In genomic region chr12:112409906-112410244, GRCh38 we compare ENCODE assay signal across 1 cellular context.
TF ChIP-seq lines count a peak whose summit lies in the region.

No MANE protein-coding gene starts in this region.

TF ChIP-seq in GM12878, 131 proteins besides CTCF, POLR2A, EP300 and RAD21:
- TF ChIP-seq ZNF622 (IDR thresholded peaks at IDR 0.05): no peak
- TF ChIP-seq, protein P1, sequence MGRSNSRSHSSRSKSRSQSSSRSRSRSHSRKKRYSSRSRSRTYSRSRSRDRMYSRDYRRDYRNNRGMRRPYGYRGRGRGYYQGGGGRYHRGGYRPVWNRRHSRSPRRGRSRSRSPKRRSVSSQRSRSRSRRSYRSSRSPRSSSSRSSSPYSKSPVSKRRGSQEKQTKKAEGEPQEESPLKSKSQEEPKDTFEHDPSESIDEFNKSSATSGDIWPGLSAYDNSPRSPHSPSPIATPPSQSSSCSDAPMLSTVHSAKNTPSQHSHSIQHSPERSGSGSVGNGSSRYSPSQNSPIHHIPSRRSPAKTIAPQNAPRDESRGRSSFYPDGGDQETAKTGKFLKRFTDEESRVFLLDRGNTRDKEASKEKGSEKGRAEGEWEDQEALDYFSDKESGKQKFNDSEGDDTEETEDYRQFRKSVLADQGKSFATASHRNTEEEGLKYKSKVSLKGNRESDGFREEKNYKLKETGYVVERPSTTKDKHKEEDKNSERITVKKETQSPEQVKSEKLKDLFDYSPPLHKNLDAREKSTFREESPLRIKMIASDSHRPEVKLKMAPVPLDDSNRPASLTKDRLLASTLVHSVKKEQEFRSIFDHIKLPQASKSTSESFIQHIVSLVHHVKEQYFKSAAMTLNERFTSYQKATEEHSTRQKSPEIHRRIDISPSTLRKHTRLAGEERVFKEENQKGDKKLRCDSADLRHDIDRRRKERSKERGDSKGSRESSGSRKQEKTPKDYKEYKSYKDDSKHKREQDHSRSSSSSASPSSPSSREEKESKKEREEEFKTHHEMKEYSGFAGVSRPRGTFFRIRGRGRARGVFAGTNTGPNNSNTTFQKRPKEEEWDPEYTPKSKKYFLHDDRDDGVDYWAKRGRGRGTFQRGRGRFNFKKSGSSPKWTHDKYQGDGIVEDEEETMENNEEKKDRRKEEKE (IDR thresholded peaks at IDR 0.05): no peak
- TF ChIP-seq ZBED1 (IDR thresholded peaks at IDR 0.05; ENCODE audit: borderline replicate concordance): no peak
- TF ChIP-seq, protein P2, sequence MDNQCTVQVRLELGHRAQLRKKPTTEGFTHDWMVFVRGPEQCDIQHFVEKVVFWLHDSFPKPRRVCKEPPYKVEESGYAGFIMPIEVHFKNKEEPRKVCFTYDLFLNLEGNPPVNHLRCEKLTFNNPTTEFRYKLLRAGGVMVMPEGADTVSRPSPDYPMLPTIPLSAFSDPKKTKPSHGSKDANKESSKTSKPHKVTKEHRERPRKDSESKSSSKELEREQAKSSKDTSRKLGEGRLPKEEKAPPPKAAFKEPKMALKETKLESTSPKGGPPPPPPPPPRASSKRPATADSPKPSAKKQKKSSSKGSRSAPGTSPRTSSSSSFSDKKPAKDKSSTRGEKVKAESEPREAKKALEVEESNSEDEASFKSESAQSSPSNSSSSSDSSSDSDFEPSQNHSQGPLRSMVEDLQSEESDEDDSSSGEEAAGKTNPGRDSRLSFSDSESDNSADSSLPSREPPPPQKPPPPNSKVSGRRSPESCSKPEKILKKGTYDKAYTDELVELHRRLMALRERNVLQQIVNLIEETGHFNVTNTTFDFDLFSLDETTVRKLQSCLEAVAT (IDR thresholded peaks at IDR 0.05): peak; percentile 65
- no peak for TF ChIP-seq CEBPZ (IDR thresholded peaks at IDR 0.05; ENCODE audit: low read depth, low read length)
- TF ChIP-seq ZNF274 (IDR thresholded peaks at IDR 0.05; ENCODE audit: insufficient read depth, insufficient read length): no peak
- no peak for TF ChIP-seq TCF3 (IDR thresholded peaks at IDR 0.05; ENCODE audit: borderline replicate concordance, insufficient read depth, low read depth, low read length)
- no peak for TF ChIP-seq USF2 (IDR thresholded peaks at IDR 0.05; ENCODE audit: borderline replicate concordance, low read depth, low read length)
